8 cellular contexts compared by ENCODE assay signal in the genomic region with DNA sequence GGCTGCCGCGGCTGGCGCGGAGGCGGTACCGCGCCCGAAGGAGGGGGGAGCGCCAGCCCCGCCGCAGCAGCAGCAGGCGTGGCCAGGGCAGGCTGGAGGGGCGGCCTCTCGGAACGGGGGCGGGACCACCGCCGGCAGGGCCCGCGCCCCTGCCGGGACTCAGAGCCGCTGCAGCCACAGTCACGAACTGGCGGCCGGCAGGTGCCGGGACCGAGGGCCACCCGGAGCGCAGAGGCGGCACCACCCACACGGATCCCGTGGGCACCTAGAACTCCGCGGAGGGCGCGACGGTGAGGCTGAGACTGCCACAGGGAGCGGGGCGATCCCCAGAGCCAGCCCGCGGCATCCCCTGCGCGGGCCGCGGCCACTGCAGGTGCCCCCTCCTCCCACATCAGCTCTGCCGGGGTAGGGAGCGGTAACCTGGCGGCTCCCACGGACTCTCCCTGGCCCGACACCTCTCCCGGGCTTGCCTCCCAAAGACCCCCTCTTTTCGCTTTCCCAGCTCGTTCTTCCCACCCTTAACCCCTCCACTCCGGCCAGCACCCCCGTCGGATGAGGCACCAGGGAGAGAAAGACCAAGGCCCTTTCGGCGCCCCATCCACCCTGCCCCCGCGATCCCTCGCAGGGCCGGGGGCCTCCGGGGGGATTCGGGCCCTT. TPM values are rescaled to one million over a fixed set of nuclear protein-coding genes. Genes with fewer than 3 reads are reported as not detected.
DNase-seq lines count a peak whose midpoint lies in the region; ATAC-seq and TF ChIP-seq lines count a peak whose summit lies in the region.

A gene (plus strand): TSS at position 162 of the 657 bp plus-strand sequence. CDS start 944 bp downstream, outside the sequence.

- WGBS in adrenal gland, 4 donors, result 1 to 2% (median 1%) methylated on average over 11 to 55 of the region's 64 CpGs; no CpG with 5 or more reads in 1 of the 4 donors

- TF ChIP-seq POLR2A in adrenal gland (IDR thresholded peaks at IDR 0.05), result peak; percentile 74 to 89

- H3K4me1 ChIP-seq in adrenal gland (replicated peaks in 1 of 2) (peaks cover 21 to 47% of the 10 kb centered on the region in 2 donors), skeletal muscle satellite cell (ENCODE audit: control insufficient read depth, insufficient read depth, low read length) (peaks cover 19% of the 10 kb centered on the region)

- peak within 1 kb of the TSS; percentile 86 for H3K4me2 ChIP-seq in skeletal muscle satellite cell (ENCODE audit: low read length)

- peaks cover 59% of the 10 kb centered on the region for H3K27me3 ChIP-seq in MG63
- H3K27me3 ChIP-seq in adrenal gland, result peaks cover 11% of the 10 kb centered on the region
- H3K27me3 ChIP-seq in skeletal muscle satellite cell (ENCODE audit: control insufficient read depth, insufficient read depth, low read length), result peaks cover 68% of the 10 kb centered on the region

- H3K4me3 ChIP-seq in MG63 (peak within 1 kb of the TSS; percentile 25), adrenal gland (peak within 1 kb of the TSS in 3 of 4 donors; percentile 6 to 85 (median 80)), iPS-11a (ENCODE audit: low read depth, low read length) (peak within 1 kb of the TSS; percentile 47), skeletal muscle satellite cell (ENCODE audit: low read length) (peak within 1 kb of the TSS; percentile 65)

- H3K36me3 ChIP-seq in MG63, result no peaks in the 10 kb centered on the region
- H3K36me3 ChIP-seq in adrenal gland (replicated peaks in 1 of 2), result no peaks in the 10 kb centered on the region
- no peaks in the 10 kb centered on the region for H3K36me3 ChIP-seq in skeletal muscle satellite cell (ENCODE audit: insufficient read depth, low read length)

- ATAC-seq in GM21786 (IDR thresholded peaks at IDR 0.05; ENCODE audit: unreplicated experiment), result peak; percentile 65

- TF ChIP-seq CTCF in adrenal gland (IDR thresholded peaks at IDR 0.05), result peak in 5 of 6 experiments; percentile 21 to 72 (median 48)

- intact Hi-C loops in adrenal gland (cut with DNase I), result no loop called here

- no peaks in the 10 kb centered on the region for H3K9me3 ChIP-seq in MG63
- H3K9me3 ChIP-seq in adrenal gland (replicated peaks in 1 of 3), result no peaks in the 10 kb centered on the region
- H3K9me3 ChIP-seq in skeletal muscle satellite cell (replicated peaks; ENCODE audit: low read length), result no peaks in the 10 kb centered on the region

- peak; percentile 63 for DNase-seq in DMS53 treated with DMSO at 0.1 percent for 48 hours (lab: John Stamatoyannopoulos, UW; ENCODE audit: unreplicated experiment)
- DNase-seq in MG63, result peak; percentile 71
- DNase-seq in SW480 (ENCODE audit: low spot score), result peak; percentile 81
- peak; percentile 76 to 89 (median 83) for DNase-seq in adrenal gland
- no peak for DNase-seq in NCI-H1048 (lab: John Stamatoyannopoulos, UW)

- H3K27ac ChIP-seq in adrenal gland, result peak within 1 kb of the TSS in 3 of 5 donors; percentile 47 to 78 (median 59)

- H3K9ac ChIP-seq in skeletal muscle satellite cell (ENCODE audit: low read depth, low read length), result no peak within 1 kb of the TSS

RNA-seq across cellular contexts. Expression of the gene that starts here (rescaled TPM):
- not detected in 2 replicates for total RNA-seq in MG63 (2014; rRNA removed; shearing (Covaris generic); ENCODE audit: low replicate concordance)
- total RNA-seq in adrenal gland, result 100 to 1,000 TPM in 3 of 8 donors, 10 to 100 TPM in 5; 12.2 to 140 (median 65.8) TPM
- 1,000 to 10,000 TPM in 1 of 3 donors, 100 to 1,000 TPM in 1, 10 to 100 TPM in 1; 29.8 to 1,120 (median 268) TPM for polyA plus RNA-seq in adrenal gland
- not detected in 2 replicates for total RNA-seq in skeletal muscle satellite cell (2012; rRNA removed)

Comparison
In these comparisons a context has a peak if more than half of its experiments do, and no peak if none do; other contexts are left out.
1. RNA of the gene that starts here (total RNA-seq): 12.2 to 140 TPM in adrenal gland; not detected in MG63; every median in the first group is over 10 times any median in the second.
2. Peak in DNase-seq and H3K4me3 ChIP-seq in MG63; RNA of the gene not detected or under 1 TPM.
3. H3K4me3 ChIP-seq: peak in every context shown above with its lines; median percentile 80 in adrenal gland; 65 in skeletal muscle satellite cell; 47 in iPS-11a; 25 in MG63.